ENCODE assay signal across 25 cellular contexts in the genomic region with DNA sequence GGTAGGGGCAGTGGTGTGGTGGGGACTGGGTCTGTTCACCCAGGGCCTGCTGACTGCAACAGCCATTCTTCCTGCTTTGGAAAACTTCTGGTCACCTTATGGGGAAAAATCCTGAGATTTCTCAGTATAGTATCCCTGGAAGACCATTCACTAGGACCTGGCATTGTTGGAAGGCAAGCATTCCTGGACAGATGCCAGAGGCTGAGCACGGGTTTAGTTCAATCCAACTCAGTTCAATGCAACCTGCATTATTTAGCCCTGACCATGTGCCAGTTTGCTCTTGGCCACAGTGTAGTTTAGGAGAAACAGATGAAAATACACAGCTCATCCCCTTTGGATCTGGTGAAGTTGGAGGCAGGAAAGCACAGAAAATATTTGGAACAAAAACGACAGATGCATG.
DNase-seq lines count a peak whose midpoint lies in the region; ATAC-seq and TF ChIP-seq lines count a peak whose summit lies in the region.
"Had no signal": no experiment of that assay in that cellular context is flagged by ENCODE, and none has a peak within 500 bp of the region (broad histone marks: within the 10 kb centered on the region; RNA-seq: fewer than 3 reads in every experiment).

No MANE protein-coding gene starts in this region.

- no peak overlapping the region for H4K91ac ChIP-seq in IMR-90 (ENCODE audit: insufficient read depth, low read depth, low read length)

- peak overlapping the region; percentile 20; the same call in 1 of the 2 replicates for H3K23ac ChIP-seq in IMR-90 (ENCODE audit: low read depth, low read length)

- no peak overlapping the region for H3K56ac ChIP-seq in IMR-90 (ENCODE audit: extremely low read depth, insufficient read depth, low read length)

- H2AK9ac ChIP-seq in IMR-90 (replicated peaks; ENCODE audit: low read depth, low read length, poor library complexity), result no peak overlapping the region

- H3K9me3 ChIP-seq in IMR-90 (ENCODE audit: control insufficient read depth, insufficient read depth, low read length) (peaks cover under 1% of the 10 kb centered on the region; the same call in 1 of the 2 replicates), esophagus squamous epithelium (no peaks in the 10 kb centered on the region)
- H3K9me3 ChIP-seq: prostate gland, uterus had no signal

- H3K4me1 Mint-ChIP-seq in type B pancreatic cell (ENCODE audit: unreplicated experiment), result peaks cover 8% of the 10 kb centered on the region
- H3K4me1 Mint-ChIP-seq: activated naive CD8-positive, alpha-beta T cell treated with anti-CD3 and anti-CD28 coated beads, Interleukin-2, amount 10 ng/mL, durations not matched to agents 7 days and 5 days; nephron had no signal

- ATAC-seq in IMR-90 (ENCODE audit: low read depth) (no peak), HG02970 (IDR thresholded peaks at IDR 0.05; ENCODE audit: low FRiP score, unreplicated experiment) (no peak)
- ATAC-seq: GM12878 had no signal

- no peaks in the 10 kb centered on the region for H3K36me3 Mint-ChIP-seq in type B pancreatic cell
- H3K36me3 Mint-ChIP-seq: activated naive CD8-positive, alpha-beta T cell treated with anti-CD3 and anti-CD28 coated beads, Interleukin-2, amount 10 ng/mL, durations not matched to agents 7 days and 5 days had no signal

- no peaks in the 10 kb centered on the region for H3K4me1 ChIP-seq in IMR-90 (ENCODE audit: control insufficient read depth, insufficient read depth, low read length)
- no peaks in the 10 kb centered on the region for H3K4me1 ChIP-seq in esophagus squamous epithelium
- H3K4me1 ChIP-seq: BLaER1 treated with 17β-estradiol and CSF1 and Interleukin-3, amounts not matched to agents 10 nM and 100 nM; prostate gland; uterus had no signal

- dilution Hi-C loops in IMR-90 (cut with HindIII; ENCODE audit: low sequenced_read_pairs, unreplicated experiment), result no loop called here

- H3K36me3 ChIP-seq in IMR-90 (ENCODE audit: control insufficient read depth, insufficient read depth, low read length) (no peaks in the 10 kb centered on the region), esophagus squamous epithelium (no peaks in the 10 kb centered on the region)
- H3K36me3 ChIP-seq: BLaER1 treated with 17β-estradiol and CSF1 and Interleukin-3, amounts not matched to agents 10 nM and 100 nM; brain microvascular endothelial cell; prostate gland; uterus had no signal

- TF ChIP-seq RAD21 in IMR-90 (IDR thresholded peaks at IDR 0.05; ENCODE audit: low read length), result no peak

- peak overlapping the region; percentile 15 for H2AFZ ChIP-seq in IMR-90 (replicated peaks; ENCODE audit: low read length, poor library complexity)

- H3K4me3 ChIP-seq in IMR-90 (ENCODE audit: insufficient read depth, low read depth, low read length) (no peak overlapping the region), esophagus squamous epithelium (no peak overlapping the region)
- H3K4me3 ChIP-seq: BLaER1 treated with 17β-estradiol and CSF1 and Interleukin-3, amounts not matched to agents 10 nM and 100 nM; GM12878; prostate gland; SK-N-MC; smooth muscle cell; uterus had no signal

- intact Hi-C loops in IMR-90 (cut with micrococcal nuclease), result no loop called here
- intact Hi-C loops in esophagus squamous epithelium (cut with DNase I), result no loop called here

- H3K9me3 Mint-ChIP-seq in type B pancreatic cell, result peaks cover 1% of the 10 kb centered on the region

- CTCF ChIA-PET in IMR-90 (lab: Yijun Ruan, JAX), result no interaction called here

- no peaks in the 10 kb centered on the region for H3K79me1 ChIP-seq in IMR-90 (ENCODE audit: low read depth in 1 of 2, low read length in 2 of 2)

- no peak overlapping the region for H4K8ac ChIP-seq in IMR-90 (ENCODE audit: low read depth in 2 of 2, low read length in 2 of 2)

- no peak overlapping the region for H3K14ac ChIP-seq in IMR-90 (replicated peaks; ENCODE audit: low read depth, low read length)

- no peak overlapping the region for H4K5ac ChIP-seq in IMR-90 (ENCODE audit: low read depth, low read length)

- no peak overlapping the region for H2BK15ac ChIP-seq in IMR-90 (ENCODE audit: low read depth, low read length)

- H2BK120ac ChIP-seq in IMR-90 (ENCODE audit: low read depth, low read length), result no peak overlapping the region

- H3K27ac ChIP-seq in IMR-90 (ENCODE audit: insufficient read depth, low read length) (no peak overlapping the region), esophagus squamous epithelium (no peak overlapping the region)
- H3K27ac ChIP-seq: BLaER1 treated with 17β-estradiol and CSF1 and Interleukin-3, amounts not matched to agents 10 nM and 100 nM; brain microvascular endothelial cell; prostate gland; SK-N-MC; uterus had no signal

- H3K27me3 Mint-ChIP-seq in type B pancreatic cell, result peaks cover 4% of the 10 kb centered on the region

- no peak overlapping the region for H3K4me3 Mint-ChIP-seq in type B pancreatic cell
- H3K4me3 Mint-ChIP-seq: activated naive CD8-positive, alpha-beta T cell treated with anti-CD3 and anti-CD28 coated beads, Interleukin-2, amount 10 ng/mL, durations not matched to agents 7 days and 5 days; activated T-helper 1 cell treated with anti-CD3 and anti-CD28 coated beads, Interleukin-12 subunit alpha, Interleukin-12 subunit beta, Interleukin-2, Interleukin-4 antibody, amounts not matched to agents 30 ng/mL and 10 ng/mL and 1 ng/mL, durations not matched to agents 14 hours and 24 hours and 36 hours; nephron had no signal

- no peak overlapping the region for H3K27ac Mint-ChIP-seq in type B pancreatic cell
- H3K27ac Mint-ChIP-seq: activated naive CD8-positive, alpha-beta T cell treated with anti-CD3 and anti-CD28 coated beads, Interleukin-2, amount 10 ng/mL, durations not matched to agents 7 days and 5 days; activated T-helper 1 cell treated with anti-CD3 and anti-CD28 coated beads, Interleukin-12 subunit alpha, Interleukin-12 subunit beta, Interleukin-2, Interleukin-4 antibody, amounts not matched to agents 30 ng/mL and 10 ng/mL and 1 ng/mL, durations not matched to agents 14 hours and 24 hours and 36 hours; nephron had no signal

- TF ChIP-seq POLR2A in IMR-90 (IDR thresholded peaks at IDR 0.05; ENCODE audit: low read depth, low read length) (no peak), esophagus squamous epithelium (IDR thresholded peaks at IDR 0.05) (no peak)

- no peak overlapping the region for H2AK5ac ChIP-seq in IMR-90 (ENCODE audit: low read depth, low read length)

- no peak overlapping the region for H3K9ac ChIP-seq in IMR-90 (ENCODE audit: low read depth, low read length)
- H3K9ac ChIP-seq: BLaER1 treated with 17β-estradiol and CSF1 and Interleukin-3, amounts not matched to agents 10 nM and 100 nM had no signal

- H2BK5ac ChIP-seq in IMR-90 (ENCODE audit: low read depth, low read length, poor library complexity, severe bottlenecking), result no peak overlapping the region

- H3K18ac ChIP-seq in IMR-90 (ENCODE audit: low read depth, low read length), result no peak overlapping the region

- H3K4ac ChIP-seq in IMR-90 (ENCODE audit: low read depth, low read length), result no peak overlapping the region

- H2BK20ac ChIP-seq in IMR-90 (ENCODE audit: low read depth, low read length), result no peak overlapping the region

- no peak overlapping the region for H3K4me2 ChIP-seq in IMR-90 (ENCODE audit: low read depth, low read length)
- H3K4me2 ChIP-seq: BLaER1 treated with 17β-estradiol and CSF1 and Interleukin-3, amounts not matched to agents 10 nM and 100 nM; smooth muscle cell had no signal

- H4K20me1 ChIP-seq in IMR-90 (ENCODE audit: insufficient read depth, low read length), result no peaks in the 10 kb centered on the region
- H4K20me1 ChIP-seq: BLaER1 treated with 17β-estradiol and CSF1 and Interleukin-3, amounts not matched to agents 10 nM and 100 nM had no signal

- WGBS in IMR-90 (ENCODE audit: extremely low coverage in 2 of 2, insufficient read length in 1 of 2), 2 experiments, result no CpG with 5 or more reads among the region's 2 CpGs
- WGBS in esophagus squamous epithelium, 2 donors, result 19 to 33% methylated on average over 2 of the region's 2 CpGs

- TF ChIP-seq CTCF in IMR-90 (conservative IDR thresholded peaks at IDR 0.05; ENCODE audit: low read depth, low read length) (no peak), esophagus squamous epithelium (IDR thresholded peaks at IDR 0.05) (no peak), type B pancreatic cell (conservative IDR thresholded peaks at IDR 0.05) (no peak)

- H3K27me3 ChIP-seq in IMR-90 (ENCODE audit: control insufficient read depth, insufficient read depth, low read length) (no peaks in the 10 kb centered on the region), esophagus squamous epithelium (no peaks in the 10 kb centered on the region)
- H3K27me3 ChIP-seq: brain microvascular endothelial cell, uterus had no signal

- POLR2A ChIA-PET in IMR-90 (lab: Charles Lee; ENCODE audit: unreplicated experiment), result no interaction called here

- no TSS peak for BruUV-seq in IMR-90 (replicated peaks; lab: Mats Ljungman, UMichigan)

- in situ Hi-C loops in IMR-90 (cut with MboI; ENCODE audit: low sequenced_read_pairs) (no loop called here), SK-MEL-5 (cut with HindIII; ENCODE audit: low pct_unique_long_range_greater_than_20kb, low sequenced_read_pairs) (no loop called here)

- H3K9me1 ChIP-seq in IMR-90 (ENCODE audit: insufficient read depth, low read length), result no peaks in the 10 kb centered on the region

- DNase-seq in DMS153 treated with DMSO at 0.1 percent for 48 hours (lab: John Stamatoyannopoulos, UW; ENCODE audit: unreplicated experiment), result peak; percentile 25
- DNase-seq in DMS153 (lab: John Stamatoyannopoulos, UW), result no peak
- DNase-seq in IMR-90, result no peak
- peak; percentile 57 for DNase-seq in SK-MEL-5 (ENCODE audit: low read depth, low spot score)
- peak; percentile 67 for DNase-seq in medulla oblongata (ENCODE audit: extremely low spot score)
- no peak for DNase-seq in esophagus squamous epithelium (lab: John Stamatoyannopoulos, UW)
- no peak for DNase-seq in type B pancreatic cell (ENCODE audit: extremely low spot score, unreplicated experiment)
- DNase-seq: 8988T; activated naive CD8-positive, alpha-beta T cell treated with anti-CD3 and anti-CD28 coated beads, Interleukin-2, amount 10 ng/mL, durations not matched to agents 7 days and 5 days; brain microvascular endothelial cell; cortex of kidney; NCI-H187 treated with DMSO at 0.1 percent for 48 hours; NCI-H526 treated with DMSO at 0.1 percent for 48 hours; OCI-M1; stimulated activated CD4-positive, alpha-beta T cell treated with anti-CD3 and anti-CD28 coated beads, Interleukin-4, amount 100 ng/mL, for 4 hours; T-helper 9 cell; uterus had no signal

TF ChIP-seq in IMR-90, 13 proteins besides CTCF, POLR2A, EP300 and RAD21 (continues in another document):
- TF ChIP-seq BHLHE40 (IDR thresholded peaks at IDR 0.05; ENCODE audit: low read depth, low read length), result no peak
- no peak for TF ChIP-seq SMC3 (IDR thresholded peaks at IDR 0.05; ENCODE audit: low read depth, low read length)
- TF ChIP-seq RCOR1 (IDR thresholded peaks at IDR 0.05; ENCODE audit: insufficient replicate concordance, low read length), result no peak
- TF ChIP-seq NFE2L2 (IDR thresholded peaks at IDR 0.05; ENCODE audit: low read depth, low read length), result no peak
- no peak for TF ChIP-seq FOS (IDR thresholded peaks at IDR 0.05; ENCODE audit: low read depth, low read length)
- TF ChIP-seq MXI1 (IDR thresholded peaks at IDR 0.05; ENCODE audit: borderline replicate concordance, low read depth, low read length), result no peak
- no peak for TF ChIP-seq MAFK (IDR thresholded peaks at IDR 0.05; ENCODE audit: low read depth, low read length)

Comparison
In these comparisons a context has a peak if more than half of its experiments do, and no peak if none do; other contexts are left out.
1. DNase-seq: peak in DMS153 treated with DMSO at 0.1 percent for 48 hours (single experiment), SK-MEL-5 (single experiment) and medulla oblongata (single experiment); none in DMS153 (single experiment), IMR-90 (single experiment), esophagus squamous epithelium (single experiment) and type B pancreatic cell (single experiment).